8 cellular contexts compared by ENCODE assay signal in the genomic region with DNA sequence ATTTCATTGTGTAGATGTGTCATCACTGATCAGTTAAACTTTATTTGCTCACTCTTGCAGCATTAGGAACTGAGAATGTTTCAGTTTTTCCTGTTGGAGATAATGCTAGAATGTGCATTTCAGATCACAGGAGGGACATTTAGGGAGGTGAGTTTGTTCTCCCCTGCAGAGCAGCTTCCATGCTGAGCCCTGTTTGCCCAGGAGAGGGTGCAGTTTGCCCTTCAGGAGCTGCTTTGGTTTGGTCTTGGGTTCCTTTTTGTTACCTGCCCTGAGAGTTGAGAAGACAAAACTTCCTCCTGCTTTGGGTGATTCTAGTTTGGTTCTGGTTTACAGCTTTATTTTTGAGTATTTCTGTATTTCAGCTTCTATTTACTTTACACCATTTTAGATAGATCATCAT. TPM values are rescaled to one million over a fixed set of nuclear protein-coding genes. Genes with fewer than 3 reads are reported as not detected.
DNase-seq lines count a peak whose midpoint lies in the region; ATAC-seq and TF ChIP-seq lines count a peak whose summit lies in the region.

No MANE protein-coding gene starts in this region.

- peaks cover 78 to 85% (median 78%) of the 10 kb centered on the region in 3 donors for H3K4me1 Mint-ChIP-seq in T-cell

- H3K4me1 ChIP-seq in liver (ENCODE audit: control insufficient read depth in 4 of 4, insufficient read depth in 4 of 4, low read length in 3 of 4) (peaks cover 2 to 16% (median 9%) of the 10 kb centered on the region in 4 donors), upper lobe of right lung (peaks cover 4% of the 10 kb centered on the region)

- no peak overlapping the region for H3K9ac ChIP-seq in liver (ENCODE audit: low read depth in 1 of 2, low read length in 2 of 2)

- H3K36me3 ChIP-seq in liver (ENCODE audit: control insufficient read depth in 4 of 4, insufficient read depth in 3 of 4, low read depth in 1 of 4, low read length in 3 of 4), result peaks cover 0 to 7% (median 1%) of the 10 kb centered on the region in 4 donors
- peaks cover 2% of the 10 kb centered on the region for H3K36me3 ChIP-seq in upper lobe of right lung

- DNase-seq in G401 (ENCODE audit: low spot score), result peak; percentile 35
- peak; percentile 43 to 79 (median 66) for DNase-seq in T-cell
- DNase-seq in amniotic epithelial cell (ENCODE audit: low read depth), result peak; percentile 37
- no peak for DNase-seq in upper lobe of right lung
- DNase-seq in DMS79 treated with DMSO at 0.1 percent for 48 hours (lab: John Stamatoyannopoulos, UW), result no peak
- DNase-seq in DMS153 treated with DMSO at 0.1 percent for 48 hours (lab: John Stamatoyannopoulos, UW; ENCODE audit: unreplicated experiment), result no peak

- H3K4me3 ChIP-seq in liver (ENCODE audit: low read depth in 1 of 3, low read length in 3 of 3), result no peak overlapping the region
- no peak overlapping the region for H3K4me3 ChIP-seq in upper lobe of right lung

- peaks cover 14% of the 10 kb centered on the region for H3K36me3 Mint-ChIP-seq in T-cell

- H3K27ac ChIP-seq in liver (ENCODE audit: low read depth in 1 of 2, low read length in 2 of 2), result no peak overlapping the region
- no peak overlapping the region for H3K27ac ChIP-seq in upper lobe of right lung

- H3K4me3 Mint-ChIP-seq in T-cell, result peak overlapping the region in 1 of 3 donors; percentile 55

- H3K9me3 Mint-ChIP-seq in T-cell, result no peaks in the 10 kb centered on the region

- ATAC-seq in HG03175 (IDR thresholded peaks at IDR 0.05; ENCODE audit: unreplicated experiment), result peak; percentile 70
- ATAC-seq in T-cell (replicated peaks in 1 of 4), result peak; percentile 63 to 71 (median 66)
- peak; percentile 85 for ATAC-seq in upper lobe of right lung

- H3K27ac Mint-ChIP-seq in T-cell, result peak overlapping the region; percentile 83 to 88

- intact Hi-C loops in upper lobe of right lung (cut with DNase I), result no loop called here

- H3K27me3 Mint-ChIP-seq in T-cell, result no peaks in the 10 kb centered on the region

- in situ Hi-C loops in G401 (cut with HindIII; ENCODE audit: low sequenced_read_pairs), result no loop called here

- CTCF ChIA-PET in T-cell (lab: Charles Lee), result interaction anchor here (0.6 to 8.5 kb wide), 16 partner anchors 10 to 1713 kb away, joined by 3 to 158 read pairs (median 5); no protein-coding TSS in a partner anchor

- no peaks in the 10 kb centered on the region for H3K9me3 ChIP-seq in liver (ENCODE audit: control insufficient read depth in 4 of 4, low read length in 3 of 4)
- H3K9me3 ChIP-seq in upper lobe of right lung, result no peaks in the 10 kb centered on the region

- POLR2A ChIA-PET in T-cell (lab: Charles Lee), result interaction anchor here in 1 of 2 donors (0.7 kb wide), 1 partner anchor 23 kb away, joined by 3 read pairs; no protein-coding TSS in a partner anchor

- peak; percentile 87 to 88 for TF ChIP-seq RAD21 in liver (IDR thresholded peaks at IDR 0.05)

- TF ChIP-seq CTCF in liver (IDR thresholded peaks at IDR 0.05; ENCODE audit: low read depth, low read length, missing input control) (peak; percentile 66), upper lobe of right lung (IDR thresholded peaks at IDR 0.05) (peak; percentile 65)

- no peaks in the 10 kb centered on the region for H3K27me3 ChIP-seq in liver (ENCODE audit: control insufficient read depth in 4 of 4, insufficient read depth in 4 of 4, low read length in 3 of 4)
- no peaks in the 10 kb centered on the region for H3K27me3 ChIP-seq in upper lobe of right lung

TF ChIP-seq in liver, 16 proteins besides CTCF, POLR2A, EP300 and RAD21:
- TF ChIP-seq TAF1 (conservative IDR thresholded peaks at IDR 0.05) (no peak), EGR1 (IDR thresholded peaks at IDR 0.05; ENCODE audit: low read depth in 2 of 2) (no peak), RXRA (IDR thresholded peaks at IDR 0.05) (no peak), FOXA2 (IDR thresholded peaks at IDR 0.05) (no peak), YY1 (IDR thresholded peaks at IDR 0.05) (no peak), HNF4A (conservative IDR thresholded peaks at IDR 0.05) (no peak), SP1 (IDR thresholded peaks at IDR 0.05) (no peak), FOXA1 (IDR thresholded peaks at IDR 0.05) (no peak), JUND (IDR thresholded peaks at IDR 0.05) (no peak)
- TF ChIP-seq, protein P1, sequence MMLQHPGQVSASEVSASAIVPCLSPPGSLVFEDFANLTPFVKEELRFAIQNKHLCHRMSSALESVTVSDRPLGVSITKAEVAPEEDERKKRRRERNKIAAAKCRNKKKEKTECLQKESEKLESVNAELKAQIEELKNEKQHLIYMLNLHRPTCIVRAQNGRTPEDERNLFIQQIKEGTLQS (IDR thresholded peaks at IDR 0.05), result no peak
- TF ChIP-seq, protein P2, sequence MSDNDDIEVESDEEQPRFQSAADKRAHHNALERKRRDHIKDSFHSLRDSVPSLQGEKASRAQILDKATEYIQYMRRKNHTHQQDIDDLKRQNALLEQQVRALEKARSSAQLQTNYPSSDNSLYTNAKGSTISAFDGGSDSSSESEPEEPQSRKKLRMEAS (IDR thresholded peaks at IDR 0.05), result no peak
- TF ChIP-seq, protein P3, sequence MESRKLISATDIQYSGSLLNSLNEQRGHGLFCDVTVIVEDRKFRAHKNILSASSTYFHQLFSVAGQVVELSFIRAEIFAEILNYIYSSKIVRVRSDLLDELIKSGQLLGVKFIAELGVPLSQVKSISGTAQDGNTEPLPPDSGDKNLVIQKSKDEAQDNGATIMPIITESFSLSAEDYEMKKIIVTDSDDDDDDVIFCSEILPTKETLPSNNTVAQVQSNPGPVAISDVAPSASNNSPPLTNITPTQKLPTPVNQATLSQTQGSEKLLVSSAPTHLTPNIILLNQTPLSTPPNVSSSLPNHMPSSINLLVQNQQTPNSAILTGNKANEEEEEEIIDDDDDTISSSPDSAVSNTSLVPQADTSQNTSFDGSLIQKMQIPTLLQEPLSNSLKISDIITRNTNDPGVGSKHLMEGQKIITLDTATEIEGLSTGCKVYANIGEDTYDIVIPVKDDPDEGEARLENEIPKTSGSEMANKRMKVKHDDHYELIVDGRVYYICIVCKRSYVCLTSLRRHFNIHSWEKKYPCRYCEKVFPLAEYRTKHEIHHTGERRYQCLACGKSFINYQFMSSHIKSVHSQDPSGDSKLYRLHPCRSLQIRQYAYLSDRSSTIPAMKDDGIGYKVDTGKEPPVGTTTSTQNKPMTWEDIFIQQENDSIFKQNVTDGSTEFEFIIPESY (IDR thresholded peaks at IDR 0.05), result no peak

RNA-seq across cellular contexts. Expression of a gene that starts 49.9 kb away (rescaled TPM):
- total RNA-seq in G401 (2014; rRNA removed; shearing (Covaris generic)), result 15.6 and 20.4 TPM in 2 replicates
- total RNA-seq in T-cell (100 to 1,000 TPM; 143 to 254 (median 163) TPM), liver (10 to 100 TPM in 1 of 2 donors, 1 to 10 TPM in 1; 9.7 to 16.4 TPM), upper lobe of right lung (86.7 TPM)
- 1 to 10 TPM; 4.8 to 6.8 TPM for polyA plus RNA-seq in liver

Comparison
In these comparisons a context has a peak if more than half of its experiments do, and no peak if none do; other contexts are left out.
1. DNase-seq: peak in G401 (single experiment), T-cell (34 of 34) and amniotic epithelial cell (single experiment); none in upper lobe of right lung (single experiment), DMS79 treated with DMSO at 0.1 percent for 48 hours (single experiment) and DMS153 treated with DMSO at 0.1 percent for 48 hours (single experiment).
2. Peak in every context shown above with its lines, with median percentiles within 50 percentile points of each other: ATAC-seq.